In the genomic region with DNA sequence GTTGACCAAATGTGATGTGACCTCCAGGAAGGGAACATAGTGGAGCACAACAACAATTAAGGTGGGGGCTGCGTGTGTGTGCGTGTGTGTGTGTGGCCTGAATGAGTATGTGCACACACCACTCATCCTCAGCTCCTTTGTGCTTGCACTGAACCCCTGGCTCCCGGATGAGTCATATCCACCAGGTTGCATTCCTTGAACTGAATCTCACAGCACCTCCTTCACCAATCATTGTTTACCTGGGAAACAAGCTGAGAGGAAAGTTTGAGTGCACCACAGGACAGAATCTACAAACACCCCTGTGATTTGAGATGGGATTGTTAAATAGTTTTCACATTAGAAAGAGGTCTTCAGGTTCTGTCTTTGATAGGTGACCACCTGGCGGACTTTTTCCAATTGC, we compare ENCODE assay signal across 21 cellular contexts. TPM values are rescaled to one million over a fixed set of nuclear protein-coding genes. Genes with fewer than 3 reads are reported as not detected.
DNase-seq lines count a peak whose midpoint lies in the region; ATAC-seq and TF ChIP-seq lines count a peak whose summit lies in the region.
"Had no signal": no experiment of that assay in that cellular context is flagged by ENCODE, and none has a peak within 500 bp of the region (broad histone marks: within the 10 kb centered on the region; RNA-seq: fewer than 3 reads in every experiment).

No MANE protein-coding gene starts in this region.

- H3K79me2 ChIP-seq in GM23338 (replicated peaks; ENCODE audit: insufficient read depth), result no peaks in the 10 kb centered on the region

- intact Hi-C loops in left lung (cut with DNase I), result no loop called here

- no peak overlapping the region for H3K4me3 ChIP-seq in GM23338
- no peak overlapping the region for H3K4me3 ChIP-seq in left lung
- H3K4me3 ChIP-seq: ascending aorta had no signal

- H3K4me2 ChIP-seq in GM23338, result no peak overlapping the region

- H3K9me3 Mint-ChIP-seq in GM23338, result 0 out of 3 replicates have a peak, but pooled peaks cover 2% of the 10 kb centered on the region
- H3K9me3 Mint-ChIP-seq: activated naive CD4-positive, alpha-beta T cell treated with anti-CD3 and anti-CD28 coated beads for 36 hours; immature natural killer cell; memory B cell; natural killer cell had no signal

- no peaks in the 10 kb centered on the region for H3K27me3 ChIP-seq in GM23338 (ENCODE audit: insufficient read depth)
- H3K27me3 ChIP-seq in left lung, result no peaks in the 10 kb centered on the region
- H3K27me3 ChIP-seq: ascending aorta had no signal

- H3K36me3 ChIP-seq in GM23338 (ENCODE audit: insufficient read depth) (no peaks in the 10 kb centered on the region; the same call in 1 of the 2 replicates), left lung (no peaks in the 10 kb centered on the region)
- H3K36me3 ChIP-seq: ascending aorta had no signal

- TF ChIP-seq CTCF in GM23338 (conservative IDR thresholded peaks at IDR 0.05; ENCODE audit: low read depth in 2 of 2) (no peak), left lung (IDR thresholded peaks at IDR 0.05) (no peak)

- no peak overlapping the region for H3K4me3 Mint-ChIP-seq in GM23338
- H3K4me3 Mint-ChIP-seq: activated naive CD4-positive, alpha-beta T cell treated with anti-CD3 and anti-CD28 coated beads for 36 hours; CD4-positive, alpha-beta memory T cell; immature natural killer cell; memory B cell; natural killer cell had no signal

- no peaks in the 10 kb centered on the region for H3K9me3 ChIP-seq in left lung
- H3K9me3 ChIP-seq: ascending aorta had no signal

- no peak overlapping the region for H3K27ac ChIP-seq in GM23338 (ENCODE audit: low read depth)
- H3K27ac ChIP-seq in left lung, result no peak overlapping the region
- no peak overlapping the region for H3K27ac ChIP-seq in caudate nucleus (ENCODE audit: low read depth, low read length)
- H3K27ac ChIP-seq: ascending aorta had no signal

- DNase-seq in GM23338 (ENCODE audit: low spot score) (peak; percentile 74), M059J (ENCODE audit: low read depth) (peak; percentile 16), left lung (no peak), caudate nucleus (lab: John Stamatoyannopoulos, UW) (no peak)
- DNase-seq: activated CD4-positive, alpha-beta T cell treated with anti-CD3 and anti-CD28 coated beads, Interleukin-2, amount 50 U/mL, for 4 hours; activated naive CD4-positive, alpha-beta T cell treated with anti-CD3 and anti-CD28 coated beads for 36 hours; activated T-cell treated with anti-CD3 and anti-CD28 coated beads for 4 hours; CD4-positive, alpha-beta memory T cell; immature natural killer cell; natural killer cell; NCI-H2227 treated with DMSO at 0.1 percent for 48 hours; NK-92 treated with Interleukin-12 subunit alpha and Interleukin-12 subunit beta, amount 100 ng/mL, for 24 hours; RPMI8226 had no signal

- peak overlapping the region; percentile 0; the same call in 1 of the 2 replicates for H2AFZ ChIP-seq in GM23338

- peaks cover 6% of the 10 kb centered on the region for H3K27me3 Mint-ChIP-seq in GM23338 (ENCODE audit: insufficient read depth, low read depth, poor library complexity)

- H3K4me1 ChIP-seq in GM23338 (ENCODE audit: insufficient read depth) (peaks cover 14% of the 10 kb centered on the region), left lung (no peaks in the 10 kb centered on the region)
- H3K4me1 ChIP-seq: ascending aorta had no signal

- ATAC-seq in GM23338, result peak; percentile 89
- peak; percentile 86 for ATAC-seq in esophagus mucosa
- ATAC-seq in left lung, result peak; percentile 71
- ATAC-seq in HG02798 (IDR thresholded peaks at IDR 0.05; ENCODE audit: poor library complexity, unreplicated experiment), result no peak
- no peak for ATAC-seq in HG03571 (IDR thresholded peaks at IDR 0.05; ENCODE audit: unreplicated experiment)
- no peak for ATAC-seq in HG02642 (IDR thresholded peaks at IDR 0.05; ENCODE audit: poor library complexity, unreplicated experiment)
- ATAC-seq: natural killer cell had no signal

- no peaks in the 10 kb centered on the region for H3K36me3 Mint-ChIP-seq in GM23338 (ENCODE audit: low read depth)
- H3K36me3 Mint-ChIP-seq: CD4-positive, alpha-beta memory T cell; immature natural killer cell; memory B cell; natural killer cell had no signal

- peaks cover 48% of the 10 kb centered on the region for H3K4me1 Mint-ChIP-seq in GM23338
- H3K4me1 Mint-ChIP-seq: CD4-positive, alpha-beta memory T cell; immature natural killer cell; memory B cell; natural killer cell had no signal

- no peaks in the 10 kb centered on the region for H4K20me1 ChIP-seq in GM23338 (replicated peaks; ENCODE audit: insufficient read depth)

- H3F3A ChIP-seq in GM23338 (replicated peaks; ENCODE audit: low read depth), result no peaks in the 10 kb centered on the region

- no peaks in the 10 kb centered on the region for H3K9me2 ChIP-seq in GM23338 (ENCODE audit: insufficient read depth)

- peak overlapping the region; percentile 89 for H3K27ac Mint-ChIP-seq in GM23338
- H3K27ac Mint-ChIP-seq: activated naive CD4-positive, alpha-beta T cell treated with anti-CD3 and anti-CD28 coated beads for 36 hours; CD4-positive, alpha-beta memory T cell; immature natural killer cell; memory B cell; natural killer cell had no signal

TF ChIP-seq in GM23338, 12 proteins besides CTCF, POLR2A, EP300 and RAD21:
- TF ChIP-seq, protein P1, sequence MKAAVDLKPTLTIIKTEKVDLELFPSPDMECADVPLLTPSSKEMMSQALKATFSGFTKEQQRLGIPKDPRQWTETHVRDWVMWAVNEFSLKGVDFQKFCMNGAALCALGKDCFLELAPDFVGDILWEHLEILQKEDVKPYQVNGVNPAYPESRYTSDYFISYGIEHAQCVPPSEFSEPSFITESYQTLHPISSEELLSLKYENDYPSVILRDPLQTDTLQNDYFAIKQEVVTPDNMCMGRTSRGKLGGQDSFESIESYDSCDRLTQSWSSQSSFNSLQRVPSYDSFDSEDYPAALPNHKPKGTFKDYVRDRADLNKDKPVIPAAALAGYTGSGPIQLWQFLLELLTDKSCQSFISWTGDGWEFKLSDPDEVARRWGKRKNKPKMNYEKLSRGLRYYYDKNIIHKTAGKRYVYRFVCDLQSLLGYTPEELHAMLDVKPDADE (IDR thresholded peaks at IDR 0.05), result no peak
- no peak for TF ChIP-seq EZH2phosphoT487 (IDR thresholded peaks at IDR 0.05; ENCODE audit: unreplicated experiment)
- TF ChIP-seq, protein P2, sequence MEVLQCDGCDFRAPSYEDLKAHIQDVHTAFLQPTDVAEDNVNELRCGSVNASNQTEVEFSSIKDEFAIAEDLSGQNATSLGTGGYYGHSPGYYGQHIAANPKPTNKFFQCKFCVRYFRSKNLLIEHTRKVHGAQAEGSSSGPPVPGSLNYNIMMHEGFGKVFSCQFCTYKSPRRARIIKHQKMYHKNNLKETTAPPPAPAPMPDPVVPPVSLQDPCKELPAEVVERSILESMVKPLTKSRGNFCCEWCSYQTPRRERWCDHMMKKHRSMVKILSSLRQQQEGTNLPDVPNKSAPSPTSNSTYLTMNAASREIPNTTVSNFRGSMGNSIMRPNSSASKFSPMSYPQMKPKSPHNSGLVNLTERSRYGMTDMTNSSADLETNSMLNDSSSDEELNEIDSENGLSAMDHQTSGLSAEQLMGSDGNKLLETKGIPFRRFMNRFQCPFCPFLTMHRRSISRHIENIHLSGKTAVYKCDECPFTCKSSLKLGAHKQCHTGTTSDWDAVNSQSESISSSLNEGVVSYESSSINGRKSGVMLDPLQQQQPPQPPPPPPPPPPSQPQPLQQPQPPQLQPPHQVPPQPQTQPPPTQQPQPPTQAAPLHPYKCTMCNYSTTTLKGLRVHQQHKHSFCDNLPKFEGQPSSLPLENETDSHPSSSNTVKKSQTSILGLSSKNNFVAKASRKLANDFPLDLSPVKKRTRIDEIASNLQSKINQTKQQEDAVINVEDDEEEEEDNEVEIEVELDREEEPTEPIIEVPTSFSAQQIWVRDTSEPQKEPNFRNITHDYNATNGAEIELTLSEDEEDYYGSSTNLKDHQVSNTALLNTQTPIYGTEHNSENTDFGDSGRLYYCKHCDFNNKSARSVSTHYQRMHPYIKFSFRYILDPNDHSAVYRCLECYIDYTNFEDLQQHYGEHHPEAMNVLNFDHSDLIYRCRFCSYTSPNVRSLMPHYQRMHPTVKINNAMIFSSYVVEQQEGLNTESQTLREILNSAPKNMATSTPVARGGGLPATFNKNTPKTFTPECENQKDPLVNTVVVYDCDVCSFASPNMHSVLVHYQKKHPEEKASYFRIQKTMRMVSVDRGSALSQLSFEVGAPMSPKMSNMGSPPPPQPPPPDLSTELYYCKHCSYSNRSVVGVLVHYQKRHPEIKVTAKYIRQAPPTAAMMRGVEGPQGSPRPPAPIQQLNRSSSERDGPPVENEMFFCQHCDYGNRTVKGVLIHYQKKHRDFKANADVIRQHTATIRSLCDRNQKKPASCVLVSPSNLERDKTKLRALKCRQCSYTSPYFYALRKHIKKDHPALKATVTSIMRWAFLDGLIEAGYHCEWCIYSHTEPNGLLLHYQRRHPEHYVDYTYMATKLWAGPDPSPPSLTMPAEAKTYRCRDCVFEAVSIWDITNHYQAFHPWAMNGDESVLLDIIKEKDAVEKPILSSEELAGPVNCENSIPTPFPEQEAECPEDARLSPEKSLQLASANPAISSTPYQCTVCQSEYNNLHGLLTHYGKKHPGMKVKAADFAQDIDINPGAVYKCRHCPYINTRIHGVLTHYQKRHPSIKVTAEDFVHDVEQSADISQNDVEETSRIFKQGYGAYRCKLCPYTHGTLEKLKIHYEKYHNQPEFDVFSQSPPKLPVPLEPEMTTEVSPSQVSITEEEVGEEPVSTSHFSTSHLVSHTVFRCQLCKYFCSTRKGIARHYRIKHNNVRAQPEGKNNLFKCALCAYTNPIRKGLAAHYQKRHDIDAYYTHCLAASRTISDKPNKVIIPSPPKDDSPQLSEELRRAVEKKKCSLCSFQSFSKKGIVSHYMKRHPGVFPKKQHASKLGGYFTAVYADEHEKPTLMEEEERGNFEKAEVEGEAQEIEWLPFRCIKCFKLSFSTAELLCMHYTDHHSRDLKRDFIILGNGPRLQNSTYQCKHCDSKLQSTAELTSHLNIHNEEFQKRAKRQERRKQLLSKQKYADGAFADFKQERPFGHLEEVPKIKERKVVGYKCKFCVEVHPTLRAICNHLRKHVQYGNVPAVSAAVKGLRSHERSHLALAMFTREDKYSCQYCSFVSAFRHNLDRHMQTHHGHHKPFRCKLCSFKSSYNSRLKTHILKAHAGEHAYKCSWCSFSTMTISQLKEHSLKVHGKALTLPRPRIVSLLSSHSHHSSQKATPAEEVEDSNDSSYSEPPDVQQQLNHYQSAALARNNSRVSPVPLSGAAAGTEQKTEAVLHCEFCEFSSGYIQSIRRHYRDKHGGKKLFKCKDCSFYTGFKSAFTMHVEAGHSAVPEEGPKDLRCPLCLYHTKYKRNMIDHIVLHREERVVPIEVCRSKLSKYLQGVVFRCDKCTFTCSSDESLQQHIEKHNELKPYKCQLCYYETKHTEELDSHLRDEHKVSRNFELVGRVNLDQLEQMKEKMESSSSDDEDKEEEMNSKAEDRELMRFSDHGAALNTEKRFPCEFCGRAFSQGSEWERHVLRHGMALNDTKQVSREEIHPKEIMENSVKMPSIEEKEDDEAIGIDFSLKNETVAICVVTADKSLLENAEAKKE (CRISPR knock-in tag; IDR thresholded peaks at IDR 0.05), result 0 out of 2 replicates have a peak, but pooled peaks have one; percentile 10
TF ChIP-seq in GM23338: peak in this region for 1.

RNA-seq across cellular contexts. Expression of a gene that starts 33.7 kb away (rescaled TPM):
- total RNA-seq in GM23338 (2014; rRNA removed; shearing (Covaris generic)), result 0.49 TPM in 1 of 2 replicates, not detected in the other
- polyA plus RNA-seq in GM23338 (2016; fragmentation: Nextera tagmentation; extraction: Ambion mirVana), result not detected in 2 replicates
- total RNA-seq in M059J (2014; rRNA removed; shearing (Covaris generic)), result not detected in 2 replicates
- not detected for total RNA-seq in esophagus mucosa
- total RNA-seq in left lung, result not detected
- total RNA-seq: activated naive CD4-positive, alpha-beta T cell treated with anti-CD3 and anti-CD28 coated beads for 36 hours; ascending aorta; CD4-positive, alpha-beta memory T cell; Daoy; fibroblast of villous mesenchyme; natural killer cell had no signal
- polyA plus RNA-seq: CD4-positive, alpha-beta memory T cell; immature natural killer cell had no signal

Comparison
In these comparisons a context has a peak if more than half of its experiments do, and no peak if none do; other contexts are left out.
1. ATAC-seq: peak in GM23338 (single experiment), esophagus mucosa (single experiment) and left lung (single experiment); none in HG02798 (single experiment), HG03571 (single experiment) and HG02642 (single experiment).
2. DNase-seq: peak in GM23338 (single experiment) and M059J (single experiment); none in left lung (0 of 2) and caudate nucleus (0 of 61).